22 cellular contexts compared by ENCODE assay signal in genomic region chr11:33109242-33109641, GRCh38.
"Had no signal": no experiment of that assay in that cellular context is flagged by ENCODE, and none has a peak within 500 bp of the region (broad histone marks: within the 10 kb centered on the region; RNA-seq: fewer than 3 reads in every experiment).

No MANE protein-coding gene starts in this region.

- H3K4me3 ChIP-seq: dorsolateral prefrontal cortex, gastrocnemius medialis, left lung, mucosa of descending colon, neural progenitor cell, right lobe of liver, thoracic aorta, tibial nerve, upper lobe of left lung had no signal

- H3K27ac ChIP-seq: dorsolateral prefrontal cortex, left lung, right lobe of liver, thoracic aorta, tibial nerve, upper lobe of left lung had no signal

- ATAC-seq: left lung; naive thymus-derived CD4-positive, alpha-beta T cell; right lobe of liver; stimulated activated naive B cell treated with anti-CD40 and anti-IgM and Interleukin-4, amounts not matched to agents 10 μg/mL and 1 μg/mL and 100 μg/mL, for 72 hours had no signal

- H3K9me3 Mint-ChIP-seq: naive thymus-derived CD4-positive, alpha-beta T cell; nephron; neural progenitor cell; stimulated activated naive B cell treated with anti-CD40 and anti-IgM and Interleukin-4, amounts not matched to agents 10 μg/mL and 1 μg/mL and 100 μg/mL, for 72 hours; stimulated activated naive CD8-positive, alpha-beta T cell treated with anti-CD3 and anti-CD28 coated beads, Interleukin-15, Interleukin-2, amounts not matched to agents 100 ng/mL and 50 ng/mL, for 24 hours had no signal

- H3K36me3 ChIP-seq: thoracic aorta had no signal

- H3K4me1 ChIP-seq: left lung, neural progenitor cell, right lobe of liver, tibial nerve, upper lobe of left lung had no signal

- H3K4me2 ChIP-seq: neural progenitor cell had no signal

- H3K4me3 Mint-ChIP-seq: mesothelial cell of epicardium; naive thymus-derived CD4-positive, alpha-beta T cell; neural progenitor cell; stimulated activated naive B cell treated with anti-CD40 and anti-IgM and Interleukin-4, amounts not matched to agents 10 μg/mL and 1 μg/mL and 100 μg/mL, for 72 hours; stimulated activated naive CD8-positive, alpha-beta T cell treated with anti-CD3 and anti-CD28 coated beads, Interleukin-15, Interleukin-2, amounts not matched to agents 100 ng/mL and 50 ng/mL, for 24 hours had no signal

- H3K9ac ChIP-seq: neural progenitor cell had no signal

- H3K4me1 Mint-ChIP-seq: naive thymus-derived CD4-positive, alpha-beta T cell; neural progenitor cell; stimulated activated naive B cell treated with anti-CD40 and anti-IgM and Interleukin-4, amounts not matched to agents 10 μg/mL and 1 μg/mL and 100 μg/mL, for 72 hours had no signal

- H3K9me3 ChIP-seq: gastrocnemius medialis, left lung, mucosa of descending colon, right lobe of liver, thoracic aorta, tibial nerve, upper lobe of left lung had no signal

- DNase-seq: dorsolateral prefrontal cortex; effector CD4-positive, alpha-beta T cell; gastrocnemius medialis; head of caudate nucleus; kidney; left lung; mesenchymal stem cell; mucosa of descending colon; naive thymus-derived CD4-positive, alpha-beta T cell; posterior cingulate gyrus; retina; right lobe of liver; stimulated activated CD4-positive, alpha-beta T cell treated with anti-CD3 and anti-CD28 coated beads, Interleukin-2, amount 100 ng/mL, for 24 hours; stimulated activated CD4-positive, alpha-beta T cell treated with anti-CD3 and anti-CD28 coated beads, Interleukin-4, amount 100 ng/mL, for 4 hours; stimulated activated naive B cell treated with anti-CD40 and anti-IgM and Interleukin-4, amounts not matched to agents 10 μg/mL and 1 μg/mL and 100 μg/mL, for 72 hours; upper lobe of left lung had no signal

- H3K27me3 Mint-ChIP-seq: naive thymus-derived CD4-positive, alpha-beta T cell; stimulated activated naive B cell treated with anti-CD40 and anti-IgM and Interleukin-4, amounts not matched to agents 10 μg/mL and 1 μg/mL and 100 μg/mL, for 72 hours; stimulated activated naive CD8-positive, alpha-beta T cell treated with anti-CD3 and anti-CD28 coated beads, Interleukin-15, Interleukin-2, amounts not matched to agents 100 ng/mL and 50 ng/mL, for 24 hours had no signal

- H3K27me3 ChIP-seq: dorsolateral prefrontal cortex, gastrocnemius medialis, left lung, neural progenitor cell, right lobe of liver, tibial nerve, upper lobe of left lung had no signal

- H3K27ac Mint-ChIP-seq: mesothelial cell of epicardium; naive thymus-derived CD4-positive, alpha-beta T cell; neural progenitor cell; stimulated activated naive B cell treated with anti-CD40 and anti-IgM and Interleukin-4, amounts not matched to agents 10 μg/mL and 1 μg/mL and 100 μg/mL, for 72 hours; stimulated activated naive CD8-positive, alpha-beta T cell treated with anti-CD3 and anti-CD28 coated beads, Interleukin-15, Interleukin-2, amounts not matched to agents 100 ng/mL and 50 ng/mL, for 24 hours had no signal

- H2AFZ ChIP-seq: neural progenitor cell had no signal
